Comparison of ENCODE assay signal across 35 cellular contexts in genomic region chr13:93450761-93451160, GRCh38.
"Had no signal": no experiment of that assay in that cellular context is flagged by ENCODE, and none has a peak within 500 bp of the region (broad histone marks: within the 10 kb centered on the region; RNA-seq: fewer than 3 reads in every experiment).

No MANE protein-coding gene starts in this region.

- H3K4me1 Mint-ChIP-seq: activated B cell treated with CpG ODN at 0.5 μM for 24 hours; activated naive CD4-positive, alpha-beta T cell treated with anti-CD3 and anti-CD28 coated beads, Interleukin-2, amount 50 U/mL, for 24 hours; activated naive CD8-positive, alpha-beta T cell treated with anti-CD3 and anti-CD28 coated beads for 36 hours; activated naive CD8-positive, alpha-beta T cell treated with anti-CD3 and anti-CD28 coated beads, Interleukin-2, amount 50 U/mL, for 24 hours; central memory CD8-positive, alpha-beta T cell; T-helper 17 cell had no signal

- DNase-seq: activated B cell treated with CpG ODN at 0.5 μM for 24 hours; activated CD4-positive, alpha-beta T cell treated with anti-CD3 and anti-CD28 coated beads for 48 hours; activated CD4-positive, alpha-beta T cell treated with anti-CD3 and anti-CD28 coated beads, Interleukin-2, amount 50 U/mL, for 1 hour; activated CD4-positive, alpha-beta T cell treated with anti-CD3 and anti-CD28 coated beads, Interleukin-2, amount 50 U/mL, for 48 hours; activated CD8-positive, alpha-beta memory T cell treated with anti-CD3 and anti-CD28 coated beads for 24 hours; activated CD8-positive, alpha-beta T cell treated with anti-CD3 and anti-CD28 coated beads for 36 hours; activated effector memory CD4-positive, alpha-beta T cell treated with anti-CD3 and anti-CD28 coated beads, Interleukin-2, amount 50 U/mL, for 16 hours; activated naive CD4-positive, alpha-beta T cell treated with anti-CD3 and anti-CD28 coated beads for 36 hours; activated naive CD8-positive, alpha-beta T cell treated with anti-CD3 and anti-CD28 coated beads for 36 hours; activated naive CD8-positive, alpha-beta T cell treated with anti-CD3 and anti-CD28 coated beads, Interleukin-2, amount 50 U/mL, for 24 hours; activated T-cell treated with anti-CD3 and anti-CD28 coated beads, Interleukin-2, amount 50 U/mL, for 1 hour; activated T-cell treated with anti-CD3 and anti-CD28 coated beads, Interleukin-2, amount 50 U/mL, for 48 hours; adrenal gland; amygdala; aorta; body of pancreas; dorsolateral prefrontal cortex; effector memory CD4-positive, alpha-beta T cell; endodermal cell; erythroblast; gastrocnemius medialis; glutamatergic neuron; heart left ventricle; T-helper 17 cell; T1000; WERI-Rb-1 had no signal

- H3K36me3 ChIP-seq: adrenal gland, esophagus muscularis mucosa, gastrocnemius medialis, heart left ventricle had no signal

- H3K27ac ChIP-seq: adrenal gland, body of pancreas, coronary artery, dorsolateral prefrontal cortex, esophagus muscularis mucosa, foreskin keratinocyte, gastrocnemius medialis, heart left ventricle, WERI-Rb-1 had no signal

- H3K27me3 Mint-ChIP-seq: activated B cell treated with CpG ODN at 0.5 μM for 24 hours; activated naive CD8-positive, alpha-beta T cell treated with anti-CD3 and anti-CD28 coated beads for 36 hours; activated naive CD8-positive, alpha-beta T cell treated with anti-CD3 and anti-CD28 coated beads, Interleukin-2, amount 50 U/mL, for 24 hours; central memory CD8-positive, alpha-beta T cell; T-helper 17 cell had no signal

- H3K9me3 ChIP-seq: adrenal gland, body of pancreas, esophagus muscularis mucosa, gastrocnemius medialis, heart left ventricle had no signal

- H3K9me3 Mint-ChIP-seq: activated CD8-positive, alpha-beta T cell treated with anti-CD3 and anti-CD28 coated beads for 36 hours; activated naive CD4-positive, alpha-beta T cell treated with anti-CD3 and anti-CD28 coated beads, Interleukin-2, amount 50 U/mL, for 24 hours; activated naive CD8-positive, alpha-beta T cell treated with anti-CD3 and anti-CD28 coated beads for 36 hours; activated naive CD8-positive, alpha-beta T cell treated with anti-CD3 and anti-CD28 coated beads, Interleukin-2, amount 50 U/mL, for 24 hours; activated T-helper 2 cell treated with anti-CD3 and anti-CD28 coated beads, Interferon-gamma antibody, Interleukin-2, Interleukin-4, amounts not matched to agents 10 μg/mL and 5 μg/mL and 100 μg/mL, durations not matched to agents 14 hours and 24 hours and 36 hours; central memory CD8-positive, alpha-beta T cell; T-helper 2 cell treated with Interferon-gamma antibody and Interleukin-4, amounts not matched to agents 5 μg/mL and 100 μg/mL, for 36 hours had no signal

- H3K27ac Mint-ChIP-seq: activated B cell treated with CpG ODN at 0.5 μM for 24 hours; activated CD8-positive, alpha-beta T cell treated with anti-CD3 and anti-CD28 coated beads for 36 hours; activated naive CD4-positive, alpha-beta T cell treated with anti-CD3 and anti-CD28 coated beads for 36 hours; activated naive CD4-positive, alpha-beta T cell treated with anti-CD3 and anti-CD28 coated beads, Interleukin-2, amount 50 U/mL, for 24 hours; activated naive CD8-positive, alpha-beta T cell treated with anti-CD3 and anti-CD28 coated beads for 36 hours; activated naive CD8-positive, alpha-beta T cell treated with anti-CD3 and anti-CD28 coated beads, Interleukin-2, amount 50 U/mL, for 24 hours; activated T-helper 1 cell treated with anti-CD3 and anti-CD28 coated beads, Interleukin-12 subunit alpha, Interleukin-12 subunit beta, Interleukin-2, Interleukin-4 antibody, amounts not matched to agents 30 ng/mL and 10 ng/mL and 1 ng/mL, durations not matched to agents 14 hours and 24 hours and 36 hours; activated T-helper 2 cell treated with anti-CD3 and anti-CD28 coated beads, Interferon-gamma antibody, Interleukin-2, Interleukin-4, amounts not matched to agents 10 μg/mL and 5 μg/mL and 100 μg/mL, durations not matched to agents 14 hours and 24 hours and 36 hours; dendritic cell treated with granulocyte-macrophage colony-stimulating factor and Interleukin-4, amounts not matched to agents 40 ng/mL and 50 ng/mL, for 4 days; endodermal cell; T-helper 17 cell; T-helper 2 cell treated with Interferon-gamma antibody and Interleukin-4, amounts not matched to agents 5 μg/mL and 100 μg/mL, for 36 hours had no signal

- H3K4me3 Mint-ChIP-seq: activated B cell treated with CpG ODN at 0.5 μM for 24 hours; activated CD8-positive, alpha-beta T cell treated with anti-CD3 and anti-CD28 coated beads for 36 hours; activated naive CD4-positive, alpha-beta T cell treated with anti-CD3 and anti-CD28 coated beads for 36 hours; activated naive CD4-positive, alpha-beta T cell treated with anti-CD3 and anti-CD28 coated beads, Interleukin-2, amount 50 U/mL, for 24 hours; activated naive CD8-positive, alpha-beta T cell treated with anti-CD3 and anti-CD28 coated beads for 36 hours; activated naive CD8-positive, alpha-beta T cell treated with anti-CD3 and anti-CD28 coated beads, Interleukin-2, amount 50 U/mL, for 24 hours; activated T-helper 1 cell treated with anti-CD3 and anti-CD28 coated beads, Interleukin-12 subunit alpha, Interleukin-12 subunit beta, Interleukin-2, Interleukin-4 antibody, amounts not matched to agents 30 ng/mL and 10 ng/mL and 1 ng/mL, durations not matched to agents 14 hours and 24 hours and 36 hours; central memory CD8-positive, alpha-beta T cell; dendritic cell treated with granulocyte-macrophage colony-stimulating factor and Interleukin-4, amounts not matched to agents 40 ng/mL and 50 ng/mL, for 4 days; endodermal cell; T-helper 17 cell; T-helper 2 cell treated with Interferon-gamma antibody and Interleukin-4, amounts not matched to agents 5 μg/mL and 100 μg/mL, for 36 hours had no signal

- H3K4me1 ChIP-seq: adrenal gland, body of pancreas, esophagus muscularis mucosa, gastrocnemius medialis, heart left ventricle had no signal

- H3K27me3 ChIP-seq: adrenal gland, body of pancreas, dorsolateral prefrontal cortex, esophagus muscularis mucosa, foreskin keratinocyte, gastrocnemius medialis, heart left ventricle had no signal

- H3K4me3 ChIP-seq: adrenal gland, body of pancreas, coronary artery, dorsolateral prefrontal cortex, esophagus muscularis mucosa, gastrocnemius medialis, heart left ventricle had no signal

- H3K36me3 Mint-ChIP-seq: activated naive CD4-positive, alpha-beta T cell treated with anti-CD3 and anti-CD28 coated beads, Interleukin-2, amount 50 U/mL, for 24 hours; activated naive CD8-positive, alpha-beta T cell treated with anti-CD3 and anti-CD28 coated beads for 36 hours had no signal
